In the genomic region with DNA sequence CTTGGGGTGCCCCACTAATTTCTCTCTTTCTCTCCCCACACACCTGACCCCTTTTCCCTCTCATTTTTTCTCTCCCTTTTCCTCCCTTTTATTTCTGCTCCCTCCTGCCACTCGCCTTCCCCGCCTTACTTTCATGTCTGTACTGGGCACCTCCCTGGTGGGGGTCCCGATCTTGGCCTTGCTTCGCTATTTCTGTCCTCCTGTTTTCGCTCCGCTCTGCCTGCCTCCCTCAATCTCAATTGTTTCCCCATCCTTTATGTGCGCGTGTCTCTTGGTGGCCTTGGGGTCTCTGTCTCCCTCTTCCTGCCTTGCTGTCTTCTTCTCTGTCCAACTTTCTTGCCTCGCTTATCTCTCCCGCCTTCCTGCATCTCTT, we compare ENCODE assay signal across 14 cellular contexts. TPM values are rescaled to one million over a fixed set of nuclear protein-coding genes. Genes with fewer than 3 reads are reported as not detected.
DNase-seq lines count a peak whose midpoint lies in the region; ATAC-seq and TF ChIP-seq lines count a peak whose summit lies in the region.
"Had no signal": no experiment of that assay in that cellular context is flagged by ENCODE, and none has a peak within 500 bp of the region (broad histone marks: within the 10 kb centered on the region; RNA-seq: fewer than 3 reads in every experiment).

No MANE protein-coding gene starts in this region.

- peak overlapping the region; percentile 78 to 93 (median 88) for H3K4me3 Mint-ChIP-seq in CD4-positive, CD25-positive, alpha-beta regulatory T cell
- peak overlapping the region in 7 of 8 donors; percentile 79 to 95 (median 87) for H3K4me3 Mint-ChIP-seq in naive B cell

- intact Hi-C loops in sciatic nerve (cut with DNase I), result loop anchor here (10.0 kb wide), 1 partner anchor 188 kb away; no protein-coding TSS in a partner anchor

- H3K27ac Mint-ChIP-seq in CD4-positive, CD25-positive, alpha-beta regulatory T cell, result peak overlapping the region in 2 of 3 donors; percentile 85 to 95
- H3K27ac Mint-ChIP-seq in naive B cell, result peak overlapping the region in 5 of 6 donors; percentile 30 to 93 (median 84)

- no peak for DNase-seq in CD4-positive, CD25-positive, alpha-beta regulatory T cell
- DNase-seq in astrocyte of the spinal cord (ENCODE audit: low read depth, low spot score), result no peak
- DNase-seq in naive B cell, result no peak
- no peak for DNase-seq in effector CD8-positive, alpha-beta T cell (lab: John Stamatoyannopoulos, UW)
- DNase-seq in NCI-H1930 (lab: John Stamatoyannopoulos, UW), result no peak
- no peak for DNase-seq in sciatic nerve (ENCODE audit: low spot score)
- DNase-seq in NCI-H524 treated with DMSO at 0.1 percent for 48 hours (lab: John Stamatoyannopoulos, UW), result no peak
- DNase-seq: effector memory CD4-positive, alpha-beta T cell; islet precursor cell; NCI-H2171 had no signal

- in situ Hi-C loops in astrocyte of the spinal cord (cut with HindIII; ENCODE audit: low sequenced_read_pairs), result no loop called here

- no peak for TF ChIP-seq CTCF in astrocyte of the spinal cord (IDR thresholded peaks at IDR 0.05; ENCODE audit: low read depth, low read length)

- no peaks in the 10 kb centered on the region for H3K36me3 ChIP-seq in CD4-positive, CD25-positive, alpha-beta regulatory T cell (ENCODE audit: control insufficient read depth, insufficient read depth, low read length)
- H3K36me3 ChIP-seq in HUES6 (ENCODE audit: control insufficient read depth, insufficient read depth, low read length), result no peaks in the 10 kb centered on the region

- H3K27me3 ChIP-seq in CD4-positive, CD25-positive, alpha-beta regulatory T cell (ENCODE audit: control insufficient read depth, insufficient read depth, low read length), result peaks cover 5% of the 10 kb centered on the region
- peaks cover 57% of the 10 kb centered on the region for H3K27me3 ChIP-seq in HUES6 (ENCODE audit: control insufficient read depth, insufficient read depth, low read length)

- H3K4me1 Mint-ChIP-seq in CD4-positive, CD25-positive, alpha-beta regulatory T cell, result peaks cover 12 to 52% (median 30%) of the 10 kb centered on the region in 4 donors
- H3K4me1 Mint-ChIP-seq in naive B cell, result peaks cover 48 to 59% (median 55%) of the 10 kb centered on the region in 3 donors

- no peaks in the 10 kb centered on the region for H3K36me3 Mint-ChIP-seq in CD4-positive, CD25-positive, alpha-beta regulatory T cell
- H3K36me3 Mint-ChIP-seq in naive B cell, result peaks cover 0 to 12% of the 10 kb centered on the region in 2 donors

- H3K4me3 ChIP-seq in CD4-positive, CD25-positive, alpha-beta regulatory T cell (ENCODE audit: low read depth, low read length), result no peak overlapping the region
- H3K4me3 ChIP-seq in HUES6 (ENCODE audit: low read depth, low read length) (peak overlapping the region; percentile 61), astrocyte of the spinal cord (ENCODE audit: low read depth, low read length) (peak overlapping the region; percentile 48)

- H3K9me3 Mint-ChIP-seq in CD4-positive, CD25-positive, alpha-beta regulatory T cell, result peaks cover 0 to 5% (median 0%) of the 10 kb centered on the region in 7 donors
- H3K9me3 Mint-ChIP-seq in naive B cell, result peaks cover 0 to 9% (median 4%) of the 10 kb centered on the region in 7 donors

- peak overlapping the region; percentile 3 for H3K9ac ChIP-seq in HUES6 (ENCODE audit: low read length)

- H3K27ac ChIP-seq in CD4-positive, CD25-positive, alpha-beta regulatory T cell (ENCODE audit: insufficient read depth, low read length, poor library complexity, severe bottlenecking), result no peak overlapping the region
- no peak overlapping the region for H3K27ac ChIP-seq in HUES6 (ENCODE audit: low read depth, low read length)

- H3K27me3 Mint-ChIP-seq in CD4-positive, CD25-positive, alpha-beta regulatory T cell, result peaks cover 61% of the 10 kb centered on the region
- H3K27me3 Mint-ChIP-seq in naive B cell, result peaks cover 15 to 50% (median 44%) of the 10 kb centered on the region in 3 donors

- H3K4me1 ChIP-seq in CD4-positive, CD25-positive, alpha-beta regulatory T cell (ENCODE audit: control insufficient read depth, insufficient read depth, low read length, poor library complexity, severe bottlenecking), result peaks cover 43% of the 10 kb centered on the region
- peaks cover 62% of the 10 kb centered on the region for H3K4me1 ChIP-seq in HUES6 (ENCODE audit: control insufficient read depth, insufficient read depth, low read length)

- H3K9me3 ChIP-seq in CD4-positive, CD25-positive, alpha-beta regulatory T cell (ENCODE audit: control insufficient read depth in 2 of 2, low read length in 2 of 2), result no peaks in the 10 kb centered on the region
- H3K9me3 ChIP-seq in HUES6 (ENCODE audit: control insufficient read depth, insufficient read depth, low read depth, low read length), result no peaks in the 10 kb centered on the region

- ATAC-seq in CD4-positive, CD25-positive, alpha-beta regulatory T cell (ENCODE audit: low read depth in 2 of 2), result no peak
- ATAC-seq in naive B cell (ENCODE audit: low read depth in 2 of 2) (no peak), sciatic nerve (no peak)

RNA-seq across cellular contexts. Expression of gene GRIN2D, which starts 3.8 kb away (rescaled TPM):
- total RNA-seq in CD4-positive, CD25-positive, alpha-beta regulatory T cell, result not detected
- not detected for polyA plus RNA-seq in CD4-positive, CD25-positive, alpha-beta regulatory T cell
- not detected for polyA plus RNA-seq in naive B cell (ENCODE audit: low read depth in 6 of 6)
- total RNA-seq in sciatic nerve, result 1.1 TPM
- total RNA-seq: Daoy, SK-MEL-5 had no signal

RNA-seq across cellular contexts. Expression of gene KDELR1, which starts 5.9 kb away (rescaled TPM):
- total RNA-seq in CD4-positive, CD25-positive, alpha-beta regulatory T cell, result 37.6 TPM
- polyA plus RNA-seq in CD4-positive, CD25-positive, alpha-beta regulatory T cell, result 10 to 100 TPM; 28.8 to 29.9 (median 29.5) TPM
- 10 to 100 TPM; 24.5 to 32.1 (median 26.5) TPM for polyA plus RNA-seq in naive B cell (ENCODE audit: low read depth in 6 of 6)
- total RNA-seq in sciatic nerve, result 104 TPM

RNA-seq across cellular contexts. Expression of gene SYNGR4, which starts 33.1 kb away (rescaled TPM):
- not detected for total RNA-seq in CD4-positive, CD25-positive, alpha-beta regulatory T cell
- polyA plus RNA-seq in CD4-positive, CD25-positive, alpha-beta regulatory T cell, result not detected
- not detected for polyA plus RNA-seq in naive B cell (ENCODE audit: low read depth in 6 of 6)
- total RNA-seq in sciatic nerve, result not detected
- total RNA-seq: Daoy, pulmonary artery endothelial cell, SK-MEL-5 had no signal

RNA-seq across cellular contexts. Expression of gene TMEM143, which starts 33.5 kb away (rescaled TPM):
- 9.3 TPM for total RNA-seq in CD4-positive, CD25-positive, alpha-beta regulatory T cell
- polyA plus RNA-seq in CD4-positive, CD25-positive, alpha-beta regulatory T cell, result 1 to 10 TPM; 1.9 to 5.3 (median 4.5) TPM
- polyA plus RNA-seq in naive B cell (ENCODE audit: low read depth in 6 of 6), result 10 to 100 TPM in 1 of 6 donors, 1 to 10 TPM in 5; 3.9 to 12.1 (median 5.9) TPM
- total RNA-seq in sciatic nerve, result 11.2 TPM

RNA-seq across cellular contexts. Expression of gene GRWD1, which starts 48.5 kb away (rescaled TPM):
- total RNA-seq in CD4-positive, CD25-positive, alpha-beta regulatory T cell, result 29.0 TPM
- 10 to 100 TPM; 33.9 to 52.9 (median 43.1) TPM for polyA plus RNA-seq in CD4-positive, CD25-positive, alpha-beta regulatory T cell
- polyA plus RNA-seq in naive B cell (ENCODE audit: low read depth in 6 of 6), result 10 to 100 TPM; 27.8 to 44.8 (median 37.1) TPM
- total RNA-seq in sciatic nerve, result 23.4 TPM
